24 cellular contexts compared by ENCODE assay signal in genomic region chrX:19616016-19616415, GRCh38.
DNase-seq lines count a peak whose midpoint lies in the region; ATAC-seq and TF ChIP-seq lines count a peak whose summit lies in the region.
"Had no signal": no experiment of that assay in that cellular context is flagged by ENCODE, and none has a peak within 500 bp of the region (broad histone marks: within the 10 kb centered on the region; RNA-seq: fewer than 3 reads in every experiment).

No MANE protein-coding gene starts in this region.

- H3K27me3 ChIP-seq in CD4-positive, alpha-beta T cell (ENCODE audit: control insufficient read depth, insufficient read depth, low read length) = no peaks in the 10 kb centered on the region
- H3K27me3 ChIP-seq in thyroid gland = no peaks in the 10 kb centered on the region
- H3K27me3 ChIP-seq: BE2C; BLaER1 treated with 17β-estradiol and CSF1 and Interleukin-3, amounts not matched to agents 10 nM and 100 nM had no signal

- DNase-seq in CD4-positive, alpha-beta T cell = no peak
- DNase-seq in DMS79 treated with DMSO at 0.1 percent for 48 hours (lab: John Stamatoyannopoulos, UW) (peak; percentile 2), thyroid gland (peak; percentile 78 to 79), cerebellum (ENCODE audit: low spot score) (no peak)
- DNase-seq in activated naive CD8-positive, alpha-beta T cell treated with anti-CD3 and anti-CD28 coated beads for 36 hours = no peak
- no peak for DNase-seq in stimulated activated CD4-positive, alpha-beta T cell treated with anti-CD3 and anti-CD28 coated beads, Interleukin-2, amount 100 ng/mL, for 24 hours
- no peak for DNase-seq in activated CD4-positive, alpha-beta T cell treated with anti-CD3 and anti-CD28 coated beads, Interleukin-2, amount 50 U/mL, for 48 hours
- DNase-seq: 8988T; ACHN; AML-193; BE2C; Calu3; CD4-positive, alpha-beta memory T cell; COR-L47; DMS53; EL; GDM1; H9 had no signal

- no peaks in the 10 kb centered on the region for H3K9me3 ChIP-seq in CD4-positive, alpha-beta T cell (ENCODE audit: control insufficient read depth, low read length)
- H3K9me3 ChIP-seq in thyroid gland = no peaks in the 10 kb centered on the region
- H3K9me3 ChIP-seq: A549, BE2C had no signal

- H3K27ac ChIP-seq in CD4-positive, alpha-beta T cell (ENCODE audit: low read depth, low read length) = no peak overlapping the region
- peak overlapping the region in 2 of 3 donors; percentile 36 to 41 for H3K27ac ChIP-seq in thyroid gland
- H3K27ac ChIP-seq: A549; BLaER1 treated with 17β-estradiol and CSF1 and Interleukin-3, amounts not matched to agents 10 nM and 100 nM had no signal

- no peak for ATAC-seq in CD4-positive, alpha-beta T cell (ENCODE audit: poor library complexity)
- ATAC-seq: A549, GM12878, GM23338, HCT116 had no signal

- peaks cover 27% of the 10 kb centered on the region for H3K36me3 Mint-ChIP-seq in CD4-positive, alpha-beta T cell (ENCODE audit: low read depth)
- H3K36me3 Mint-ChIP-seq in activated naive CD8-positive, alpha-beta T cell treated with anti-CD3 and anti-CD28 coated beads for 36 hours = peaks cover 3% of the 10 kb centered on the region

- no peak for TF ChIP-seq CTCF in CD4-positive, alpha-beta T cell (IDR thresholded peaks at IDR 0.05)
- no peak for TF ChIP-seq CTCF in thyroid gland (IDR thresholded peaks at IDR 0.05)

- POLR2A ChIA-PET in CD4-positive, alpha-beta T cell (lab: Charles Lee) = no interaction called here

- H3K4me1 ChIP-seq in thyroid gland = peaks cover 4 to 15% of the 10 kb centered on the region in 2 donors
- H3K4me1 ChIP-seq: A549, BE2C had no signal

- peaks cover 44% of the 10 kb centered on the region for H3K4me1 Mint-ChIP-seq in CD4-positive, alpha-beta T cell (ENCODE audit: low read depth)
- H3K4me1 Mint-ChIP-seq in activated naive CD8-positive, alpha-beta T cell treated with anti-CD3 and anti-CD28 coated beads for 36 hours = peaks cover 7% of the 10 kb centered on the region
- H3K4me1 Mint-ChIP-seq: GM23338, H9 had no signal

- peak overlapping the region; percentile 79 for H3K27ac Mint-ChIP-seq in CD4-positive, alpha-beta T cell
- H3K27ac Mint-ChIP-seq in activated naive CD8-positive, alpha-beta T cell treated with anti-CD3 and anti-CD28 coated beads for 36 hours = peak overlapping the region; percentile 29
- H3K27ac Mint-ChIP-seq: GM23338, H9 had no signal

- H3K4me3 Mint-ChIP-seq in CD4-positive, alpha-beta T cell = no peak overlapping the region
- H3K4me3 Mint-ChIP-seq in activated naive CD8-positive, alpha-beta T cell treated with anti-CD3 and anti-CD28 coated beads for 36 hours = no peak overlapping the region
- H3K4me3 Mint-ChIP-seq: CD14-positive monocyte; CD4-positive, alpha-beta memory T cell; GM23338; H9 had no signal

- H3K9me3 Mint-ChIP-seq in CD4-positive, alpha-beta T cell = no peaks in the 10 kb centered on the region
- no peaks in the 10 kb centered on the region for H3K9me3 Mint-ChIP-seq in activated naive CD8-positive, alpha-beta T cell treated with anti-CD3 and anti-CD28 coated beads for 36 hours
- H3K9me3 Mint-ChIP-seq: GM23338 had no signal

- intact Hi-C loops in CD4-positive, alpha-beta T cell (cut with DNase I, micrococcal nuclease) = no loop called here
- intact Hi-C loops in thyroid gland (cut with DNase I) = no loop called here

- CTCF ChIA-PET in CD4-positive, alpha-beta T cell (lab: Charles Lee) = interaction anchor here (1.8 kb wide), 1 partner anchor 27 kb away, joined by 4 read pairs; no protein-coding TSS in a partner anchor

- H3K4me3 ChIP-seq in thyroid gland (replicated peaks in 1 of 3) = no peak overlapping the region
- H3K4me3 ChIP-seq: A549; BLaER1 treated with 17β-estradiol and CSF1 and Interleukin-3, amounts not matched to agents 10 nM and 100 nM; GM12878; GM23338 had no signal

- WGBS in thyroid gland, 2 donors = 27 to 55% methylated on average over 5 of the region's 5 CpGs

- TF ChIP-seq POLR2A in thyroid gland (IDR thresholded peaks at IDR 0.05) = no peak

- no peaks in the 10 kb centered on the region for H3K36me3 ChIP-seq in thyroid gland
- H3K36me3 ChIP-seq: BE2C had no signal

- no peaks in the 10 kb centered on the region for H3K27me3 Mint-ChIP-seq in CD4-positive, alpha-beta T cell
- no peaks in the 10 kb centered on the region for H3K27me3 Mint-ChIP-seq in activated naive CD8-positive, alpha-beta T cell treated with anti-CD3 and anti-CD28 coated beads for 36 hours
- H3K27me3 Mint-ChIP-seq: CD4-positive, alpha-beta memory T cell had no signal

Comparison
In these comparisons a context has a peak if more than half of its experiments do, and no peak if none do; other contexts are left out.
1. DNase-seq: peak in DMS79 treated with DMSO at 0.1 percent for 48 hours (single experiment) and thyroid gland (2 of 2); none in CD4-positive, alpha-beta T cell (0 of 10), activated naive CD8-positive, alpha-beta T cell treated with anti-CD3 and anti-CD28 coated beads for 36 hours (single experiment), cerebellum (single experiment), stimulated activated CD4-positive, alpha-beta T cell treated with anti-CD3 and anti-CD28 coated beads, Interleukin-2, amount 100 ng/mL, for 24 hours (0 of 2) and activated CD4-positive, alpha-beta T cell treated with anti-CD3 and anti-CD28 coated beads, Interleukin-2, amount 50 U/mL, for 48 hours (0 of 2).